ENCODE assay signal across 8 cellular contexts in genomic region chr19:53520547-53521372, GRCh38. TPM values are rescaled to one million over a fixed set of nuclear protein-coding genes. Genes with fewer than 3 reads are reported as not detected.
A peak's percentile ranks its signal among the peaks of the same experiment; 100 is the strongest.
DNase-seq lines count a peak whose midpoint lies in the region; ATAC-seq and TF ChIP-seq lines count a peak whose summit lies in the region.

No MANE protein-coding gene starts in this region.

- TF ChIP-seq EP300 in Ishikawa (IDR thresholded peaks at IDR 0.05; ENCODE audit: borderline replicate concordance) (no peak), stomach (IDR thresholded peaks at IDR 0.05) (peak; percentile 92)

- H3K9me3 ChIP-seq in RWPE2 (ENCODE audit: severe bottlenecking) (no peaks in the 10 kb centered on the region), stomach (peaks cover 0 to 28% (median 14%) of the 10 kb centered on the region in 4 donors)

- H3K9me3 Mint-ChIP-seq in neural crest cell = peaks cover 14% of the 10 kb centered on the region

- H3K27me3 Mint-ChIP-seq in neural crest cell (ENCODE audit: low read depth) = peaks cover 3% of the 10 kb centered on the region

- ATAC-seq in GM21529 (IDR thresholded peaks at IDR 0.05; ENCODE audit: unreplicated experiment) = peak; percentile 92
- ATAC-seq in RWPE2 (ENCODE audit: low read depth) = peak; percentile 98
- peak; percentile 98 for ATAC-seq in foreskin keratinocyte

- intact Hi-C loops in stomach (cut with DNase I; ENCODE audit: low total_unique reads) = no loop called here

- no peak for TF ChIP-seq RAD21 in Ishikawa (IDR thresholded peaks at IDR 0.05; ENCODE audit: low read depth)

- H3K4me1 ChIP-seq in RWPE2 (ENCODE audit: insufficient read depth, poor library complexity, severe bottlenecking) = no peaks in the 10 kb centered on the region
- no peaks in the 10 kb centered on the region for H3K4me1 ChIP-seq in foreskin keratinocyte
- peaks cover 8 to 18% (median 17%) of the 10 kb centered on the region in 4 donors for H3K4me1 ChIP-seq in stomach

- WGBS in stomach, 5 donors = 1 to 3% (median 2%) methylated on average over 40 to 46 of the region's 46 CpGs

- H3K27me3 ChIP-seq in RWPE2 (ENCODE audit: insufficient read depth, poor library complexity, severe bottlenecking) = no peaks in the 10 kb centered on the region
- no peaks in the 10 kb centered on the region for H3K27me3 ChIP-seq in foreskin keratinocyte
- H3K27me3 ChIP-seq in stomach = no peaks in the 10 kb centered on the region

- peaks cover 50% of the 10 kb centered on the region for H3K36me3 Mint-ChIP-seq in neural crest cell (ENCODE audit: low read depth)

- H3K36me3 ChIP-seq in RWPE2 (ENCODE audit: low read depth) (peaks cover 11% of the 10 kb centered on the region), stomach (no peaks in the 10 kb centered on the region)

- H3K27ac ChIP-seq in RWPE2 (ENCODE audit: poor library complexity, severe bottlenecking) = peak overlapping the region; percentile 46
- peak overlapping the region; percentile 70 for H3K27ac ChIP-seq in foreskin keratinocyte
- peak overlapping the region; percentile 74 to 88 (median 82) for H3K27ac ChIP-seq in stomach

- H3K4me3 Mint-ChIP-seq in neural crest cell = peak overlapping the region; percentile 100

- H3K4me1 Mint-ChIP-seq in neural crest cell = peaks cover 29% of the 10 kb centered on the region

- peak; percentile 95 for DNase-seq in DMS153 treated with DMSO at 0.1 percent for 48 hours (lab: John Stamatoyannopoulos, UW; ENCODE audit: unreplicated experiment)
- peak; percentile 94 for DNase-seq in RWPE2 (ENCODE audit: low spot score)
- peak; percentile 88 for DNase-seq in activated gamma-delta T cell treated with Interleukin-2 at 50 U/mL for 16 hours
- peak; percentile 96 to 98 for DNase-seq in foreskin keratinocyte
- DNase-seq in neural crest cell (ENCODE audit: low read depth, low spot score) = peak; percentile 78
- peak; percentile 95 for DNase-seq in stomach

- no peak for TF ChIP-seq CTCF in RWPE2 (IDR thresholded peaks at IDR 0.05; ENCODE audit: poor library complexity, severe bottlenecking)
- no peak for TF ChIP-seq CTCF in foreskin keratinocyte (conservative IDR thresholded peaks at IDR 0.05)
- TF ChIP-seq CTCF in neural crest cell (conservative IDR thresholded peaks at IDR 0.05) = no peak
- TF ChIP-seq CTCF in stomach (IDR thresholded peaks at IDR 0.05) = no peak

- no peak for TF ChIP-seq POLR2A in stomach (IDR thresholded peaks at IDR 0.05)

- H3K27ac Mint-ChIP-seq in neural crest cell (ENCODE audit: unreplicated experiment) = peak overlapping the region; percentile 96

- peak overlapping the region; percentile 60 for H3K4me3 ChIP-seq in RWPE2 (ENCODE audit: severe bottlenecking)
- H3K4me3 ChIP-seq in stomach = peak overlapping the region; percentile 56 to 71 (median 62)

TF ChIP-seq in Ishikawa, 13 proteins besides CTCF, POLR2A, EP300 and RAD21:
- TF ChIP-seq MAX (IDR thresholded peaks at IDR 0.05) = peak; percentile 73
- peak; percentile 82 for TF ChIP-seq YY1 (IDR thresholded peaks at IDR 0.05; ENCODE audit: low read depth)
- 0 out of 2 replicates have a peak, but pooled peaks have one; percentile 32 for TF ChIP-seq FOXM1 (IDR thresholded peaks at IDR 0.05; ENCODE audit: borderline replicate concordance, low read depth)
- TF ChIP-seq CREB1 (IDR thresholded peaks at IDR 0.05; ENCODE audit: low read depth) = peak; percentile 66; the same call in 1 of the 2 replicates
- TF ChIP-seq TEAD4 (IDR thresholded peaks at IDR 0.05) = no peak
- peak; percentile 76 for TF ChIP-seq NFIC (IDR thresholded peaks at IDR 0.05)
- no peak for TF ChIP-seq REST (IDR thresholded peaks at IDR 0.05; ENCODE audit: low read depth)
- peak; percentile 56 for TF ChIP-seq TCF12 (IDR thresholded peaks at IDR 0.05; ENCODE audit: low read depth)
- TF ChIP-seq CEBPB (IDR thresholded peaks at IDR 0.05) = no peak
- TF ChIP-seq EGR1 (IDR thresholded peaks at IDR 0.05) = no peak
- TF ChIP-seq TAF1 (IDR thresholded peaks at IDR 0.05; ENCODE audit: low read depth) = peak; percentile 42; the same call in 1 of the 2 replicates
- 0 out of 2 replicates have a peak, but pooled peaks have one; percentile 33 for TF ChIP-seq ZBTB7A (IDR thresholded peaks at IDR 0.05; ENCODE audit: low read depth)
- peak; percentile 56; the same call in 1 of the 2 replicates for TF ChIP-seq USF1 (IDR thresholded peaks at IDR 0.05)

RNA-seq across cellular contexts. Expression of gene ZNF331, which starts 17.2 kb away (rescaled TPM):
- total RNA-seq in foreskin keratinocyte = 6.1 and 8.6 TPM in 2 replicates
- 2.3 and 2.6 TPM in 2 replicates for polyA plus RNA-seq in foreskin keratinocyte
- total RNA-seq in neural crest cell = 36.6 and 41.7 TPM in 2 replicates
- total RNA-seq in stomach = 10 to 100 TPM in 4 of 5 donors, 1 to 10 TPM in 1; 2.9 to 67.2 (median 17.9) TPM
- 1 to 10 TPM; 8.1 to 8.9 (median 8.5) TPM for polyA plus RNA-seq in stomach

RNA-seq across cellular contexts. Expression of gene ZNF813, which starts 53.2 kb away (rescaled TPM):
- total RNA-seq in foreskin keratinocyte = 3.4 and 4.1 TPM in 2 replicates
- 0.96 and 1.0 TPM in 2 replicates for polyA plus RNA-seq in foreskin keratinocyte
- total RNA-seq in neural crest cell = 8.2 and 8.6 TPM in 2 replicates
- 1 to 10 TPM in 4 of 5 donors, under 1 TPM in 1; 0.45 to 6.8 (median 3.5) TPM for total RNA-seq in stomach
- 1 to 10 TPM in 1 of 3 donors, under 1 TPM in 2; 0.70 to 1.7 (median 1.00) TPM for polyA plus RNA-seq in stomach

Comparison
In these comparisons a context has a peak if more than half of its experiments do, and no peak if none do; other contexts are left out.
1. Peak in every context shown above with its lines: DNase-seq, ATAC-seq, H3K4me3 ChIP-seq and H3K27ac ChIP-seq.